Comparison of ENCODE assay signal across 8 cellular contexts in the genomic region with DNA sequence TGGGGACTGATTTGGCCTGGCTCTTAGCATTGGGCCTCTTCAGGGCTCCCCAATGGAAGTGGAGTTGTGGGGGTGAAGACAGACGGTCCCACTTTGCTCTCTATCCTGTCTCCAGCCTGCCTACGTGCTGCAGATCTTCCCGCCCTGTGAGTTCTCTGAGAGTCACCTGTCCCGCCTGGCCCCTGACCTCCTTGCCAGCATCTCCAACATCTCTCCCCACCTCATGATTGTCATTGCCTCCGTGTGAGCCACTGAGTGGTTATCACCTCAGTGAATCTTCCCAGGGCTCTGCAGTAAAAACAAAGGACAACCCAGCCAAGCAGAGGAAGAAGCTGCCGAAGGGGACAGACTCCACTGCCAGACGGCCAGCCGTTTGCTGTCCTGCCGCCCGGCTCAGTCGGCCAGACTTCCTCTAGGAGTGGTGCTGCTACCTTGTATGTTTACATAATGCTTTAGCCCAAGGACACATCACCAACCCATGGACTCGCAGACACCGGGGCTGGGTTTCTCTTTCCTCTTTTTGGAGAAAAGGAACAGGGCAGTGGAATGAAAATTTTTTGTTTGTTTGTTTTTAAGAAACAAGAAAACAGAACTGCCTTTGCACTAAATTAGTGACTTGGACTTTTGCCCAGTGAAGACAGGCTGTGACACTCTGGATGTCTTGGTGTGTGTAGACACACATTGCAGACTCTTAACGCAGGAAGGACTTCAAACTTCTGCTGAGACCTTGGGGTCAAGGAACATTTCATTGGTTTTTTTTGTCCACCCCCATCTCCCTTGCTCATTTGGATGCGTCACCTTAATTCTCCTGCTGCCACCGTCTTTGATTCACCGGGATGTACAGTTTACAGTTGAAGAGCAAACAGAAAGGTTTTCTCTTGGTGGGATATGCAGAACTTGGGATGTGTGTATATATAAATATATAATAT. TPM values are rescaled to one million over a fixed set of nuclear protein-coding genes. Genes with fewer than 3 reads are reported as not detected.
DNase-seq lines count a peak whose midpoint lies in the region; TF ChIP-seq lines count a peak whose summit lies in the region.

No MANE protein-coding gene starts in this region.

- H3K27ac ChIP-seq in CD4-positive, alpha-beta memory T cell (ENCODE audit: low read depth, low read length): no peak overlapping the region
- peak overlapping the region; percentile 52 to 94 for H3K27ac ChIP-seq in SK-N-SH (ENCODE audit: low read depth in 2 of 2, low read length in 1 of 2)
- peak overlapping the region; percentile 1 to 59 (median 47) for H3K27ac ChIP-seq in esophagus squamous epithelium
- peak overlapping the region; percentile 36 for H3K27ac ChIP-seq in parathyroid adenoma

- H3K4me3 Mint-ChIP-seq in CD4-positive, alpha-beta memory T cell: no peak overlapping the region

- peak; percentile 23; the same call in 1 of the 2 replicates for TF ChIP-seq RAD21 in SK-N-SH (IDR thresholded peaks at IDR 0.05; ENCODE audit: low read length)

- POLR2A ChIA-PET in CD4-positive, alpha-beta memory T cell (lab: Charles Lee; ENCODE audit: partially characterized antibody): no interaction called here
- POLR2A ChIA-PET in SK-N-SH (lab: Yijun Ruan, JAX): interaction anchor here (0.7 to 1.0 kb wide), 3 partner anchors 9 to 90 kb away, joined by 3 to 4 read pairs (median 4); no protein-coding TSS in a partner anchor
- POLR2A ChIA-PET in HEK293T (lab: Yijun Ruan, JAX): no interaction called here

- intact Hi-C loops in CD4-positive, alpha-beta memory T cell (cut with micrococcal nuclease): no loop called here
- intact Hi-C loops in esophagus squamous epithelium (cut with DNase I): no loop called here

- peaks cover 30% of the 10 kb centered on the region for H3F3A ChIP-seq in SK-N-SH (replicated peaks; ENCODE audit: insufficient read depth)

- TF ChIP-seq CTCF in SK-N-SH (IDR thresholded peaks at IDR 0.05): no peak
- no peak for TF ChIP-seq CTCF in esophagus squamous epithelium (IDR thresholded peaks at IDR 0.05)
- TF ChIP-seq CTCF in parathyroid adenoma (IDR thresholded peaks at IDR 0.05): no peak

- H3K9ac ChIP-seq in SK-N-SH (no peak overlapping the region), parathyroid adenoma (no peak overlapping the region)

- H3K9me2 ChIP-seq in SK-N-SH: no peaks in the 10 kb centered on the region

- no peaks in the 10 kb centered on the region for H3K9me3 ChIP-seq in CD4-positive, alpha-beta memory T cell (ENCODE audit: control insufficient read depth in 1 of 2, low read length in 2 of 2)
- H3K9me3 ChIP-seq in SK-N-SH: no peaks in the 10 kb centered on the region
- no peaks in the 10 kb centered on the region for H3K9me3 ChIP-seq in esophagus squamous epithelium
- no peaks in the 10 kb centered on the region for H3K9me3 ChIP-seq in parathyroid adenoma (ENCODE audit: control insufficient read depth, low read length)

- CTCF ChIA-PET in CD4-positive, alpha-beta memory T cell (lab: Charles Lee; ENCODE audit: partially characterized antibody): no interaction called here
- CTCF ChIA-PET in SK-N-SH (lab: Yijun Ruan, JAX): interaction anchor here (1.1 to 2.5 kb wide), 2 partner anchors 124 to 137 kb away, joined by 3 to 9 read pairs; no protein-coding TSS in a partner anchor
- CTCF ChIA-PET in HEK293T (lab: Yijun Ruan, JAX): no interaction called here

- no peaks in the 10 kb centered on the region for H3K27me3 ChIP-seq in CD4-positive, alpha-beta memory T cell (ENCODE audit: insufficient read depth, low read length)
- H3K27me3 ChIP-seq in SK-N-SH (ENCODE audit: insufficient read depth) (no peaks in the 10 kb centered on the region), esophagus squamous epithelium (no peaks in the 10 kb centered on the region), parathyroid adenoma (ENCODE audit: control insufficient read depth, insufficient read depth, low read length) (no peaks in the 10 kb centered on the region), H7 (ENCODE audit: control insufficient read depth, insufficient read depth, low read length) (no peaks in the 10 kb centered on the region)

- H3K4me1 Mint-ChIP-seq in CD4-positive, alpha-beta memory T cell: no peaks in the 10 kb centered on the region

- H3K9me3 Mint-ChIP-seq in CD4-positive, alpha-beta memory T cell: peaks cover 0 to 2% (median 0%) of the 10 kb centered on the region in 8 donors

- TF ChIP-seq EP300 in SK-N-SH (IDR thresholded peaks at IDR 0.05; ENCODE audit: borderline replicate concordance in 1 of 2, low read depth in 1 of 2, low read length in 1 of 2): peak in 1 of 2 experiments; percentile 46; a peak in 2 of 4 replicates

- no peak overlapping the region for H3K4me3 ChIP-seq in CD4-positive, alpha-beta memory T cell (ENCODE audit: low read length in 2 of 2)
- H3K4me3 ChIP-seq in SK-N-SH (ENCODE audit: low read depth in 2 of 2, low read length in 1 of 2) (no peak overlapping the region), esophagus squamous epithelium (no peak overlapping the region), parathyroid adenoma (ENCODE audit: low read depth, low read length) (no peak overlapping the region), H7 (ENCODE audit: insufficient read depth, low read depth, low read length) (no peak overlapping the region)

- no peak overlapping the region for H3K4me2 ChIP-seq in SK-N-SH
- H3K4me2 ChIP-seq in parathyroid adenoma (ENCODE audit: low read length): no peak overlapping the region

- H3K27me3 Mint-ChIP-seq in CD4-positive, alpha-beta memory T cell: no peaks in the 10 kb centered on the region

- no peaks in the 10 kb centered on the region for H4K20me1 ChIP-seq in SK-N-SH (ENCODE audit: insufficient read depth)

- H3K79me2 ChIP-seq in SK-N-SH (ENCODE audit: insufficient read depth): peaks cover 3% of the 10 kb centered on the region; the same call in 1 of the 2 replicates
- peaks cover 3% of the 10 kb centered on the region for H3K79me2 ChIP-seq in parathyroid adenoma

- WGBS in SK-N-SH (ENCODE audit: low lambda C conversion rate): 59% methylated on average over 17 of the region's 17 CpGs
- 57 to 75% methylated on average over 10 of the region's 17 CpGs for WGBS in esophagus squamous epithelium, 2 donors

- DNase-seq in CD4-positive, alpha-beta memory T cell: no peak
- peak; percentile 84 for DNase-seq in SK-N-SH
- DNase-seq in esophagus squamous epithelium (lab: John Stamatoyannopoulos, UW): no peak
- no peak for DNase-seq in H7
- DNase-seq in HCEC 1CT: no peak
- no peak for DNase-seq in HEK293T (ENCODE audit: extremely low spot score)
- DNase-seq in NCI-H2171 (lab: John Stamatoyannopoulos, UW): no peak

- no peak for TF ChIP-seq POLR2A in esophagus squamous epithelium (IDR thresholded peaks at IDR 0.05)

- peak overlapping the region in 6 of 7 donors; percentile 46 to 79 (median 66) for H3K27ac Mint-ChIP-seq in CD4-positive, alpha-beta memory T cell

- H3K36me3 Mint-ChIP-seq in CD4-positive, alpha-beta memory T cell: peaks cover 30 to 65% of the 10 kb centered on the region in 2 donors

- H3K4me1 ChIP-seq in CD4-positive, alpha-beta memory T cell (ENCODE audit: insufficient read depth, low read length): no peaks in the 10 kb centered on the region
- H3K4me1 ChIP-seq in SK-N-SH (ENCODE audit: control insufficient read depth in 1 of 2, insufficient read depth in 2 of 2, low read depth in 1 of 2, low read length in 1 of 2): peaks cover 0 to 54% of the 10 kb centered on the region in 2 experiments; a peak in 3 of 4 replicates
- H3K4me1 ChIP-seq in esophagus squamous epithelium: peaks cover 0 to 24% (median 5%) of the 10 kb centered on the region in 3 donors
- H3K4me1 ChIP-seq in parathyroid adenoma: peaks cover 6% of the 10 kb centered on the region

- peaks cover 68% of the 10 kb centered on the region for H3K36me3 ChIP-seq in CD4-positive, alpha-beta memory T cell (ENCODE audit: insufficient read depth, low read length)
- peaks cover 30 to 77% of the 10 kb centered on the region in 2 experiments for H3K36me3 ChIP-seq in SK-N-SH (replicated peaks in 1 of 2; ENCODE audit: control insufficient read depth in 1 of 2, insufficient read depth in 2 of 2, low read length in 1 of 2)
- H3K36me3 ChIP-seq in esophagus squamous epithelium: peaks cover 54 to 100% (median 82%) of the 10 kb centered on the region in 3 donors
- no peaks in the 10 kb centered on the region for H3K36me3 ChIP-seq in parathyroid adenoma (ENCODE audit: control insufficient read depth, insufficient read depth, low read length)
- H3K36me3 ChIP-seq in H7 (replicated peaks; ENCODE audit: control insufficient read depth, insufficient read depth, low read length): peaks cover 35% of the 10 kb centered on the region

- H2AFZ ChIP-seq in SK-N-SH (ENCODE audit: low read depth) (no peak overlapping the region), parathyroid adenoma (no peak overlapping the region)

TF ChIP-seq in SK-N-SH, 30 proteins besides CTCF, POLR2A, EP300 and RAD21 (continues in another document):
- TF ChIP-seq TCF12 (IDR thresholded peaks at IDR 0.05): no peak
- peak; percentile 12; the same call in 1 of the 2 replicates for TF ChIP-seq SMC3 (IDR thresholded peaks at IDR 0.05; ENCODE audit: low read depth, low read length)
- no peak for TF ChIP-seq RCOR1 (IDR thresholded peaks at IDR 0.05; ENCODE audit: low read length)
- no peak for TF ChIP-seq YY1 (IDR thresholded peaks at IDR 0.05; ENCODE audit: low read depth)
- peak; percentile 11 for TF ChIP-seq CHD2 (IDR thresholded peaks at IDR 0.05; ENCODE audit: low read length, partially characterized antibody)
- TF ChIP-seq, protein P1, sequence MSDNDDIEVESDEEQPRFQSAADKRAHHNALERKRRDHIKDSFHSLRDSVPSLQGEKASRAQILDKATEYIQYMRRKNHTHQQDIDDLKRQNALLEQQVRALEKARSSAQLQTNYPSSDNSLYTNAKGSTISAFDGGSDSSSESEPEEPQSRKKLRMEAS (IDR thresholded peaks at IDR 0.05; ENCODE audit: low read depth): no peak

TF ChIP-seq in HEK293T, 16 proteins besides CTCF, POLR2A, EP300 and RAD21 (continues in another document):
- no peak for TF ChIP-seq CTBP1 (IDR thresholded peaks at IDR 0.05; ENCODE audit: borderline replicate concordance)
- no peak for TF ChIP-seq BHLHE40 (IDR thresholded peaks at IDR 0.05; ENCODE audit: borderline replicate concordance)
- TF ChIP-seq FOXA1 (IDR thresholded peaks at IDR 0.05): no peak
- TF ChIP-seq LEF1 (IDR thresholded peaks at IDR 0.05; ENCODE audit: borderline replicate concordance): no peak
- TF ChIP-seq SP1 (IDR thresholded peaks at IDR 0.05): no peak
- no peak for TF ChIP-seq TARDBP (IDR thresholded peaks at IDR 0.05)
- TF ChIP-seq ELF4 (IDR thresholded peaks at IDR 0.05): no peak
- no peak for TF ChIP-seq FOXK2 (IDR thresholded peaks at IDR 0.05)
- TF ChIP-seq ARNT (IDR thresholded peaks at IDR 0.05): no peak
- no peak for TF ChIP-seq ZNF384 (IDR thresholded peaks at IDR 0.05)
- TF ChIP-seq FOXM1 (IDR thresholded peaks at IDR 0.05; ENCODE audit: borderline replicate concordance): no peak

RNA-seq across cellular contexts. Expression of a gene that starts 36.5 kb away (rescaled TPM):
- total RNA-seq in CD4-positive, alpha-beta memory T cell: 10 to 100 TPM; 52.6 to 61.0 TPM
- 10 to 100 TPM in 1 of 2 donors, 1 to 10 TPM in 1; 5.2 to 24.3 TPM for polyA plus RNA-seq in CD4-positive, alpha-beta memory T cell
- polyA plus RNA-seq in SK-N-SH (2012; rRNA removed): 54.1 and 56.4 TPM in 2 replicates
- polyA plus RNA-seq in SK-N-SH (2012; cell fraction: cytosol; rRNA removed): 13.7 and 23.4 TPM in 2 replicates
- polyA plus RNA-seq in SK-N-SH (2012; cell fraction: nucleus; rRNA removed): 205 and 268 TPM in 2 replicates
- 10 to 100 TPM; 19.1 to 33.1 (median 26.8) TPM for total RNA-seq in esophagus squamous epithelium
- 53.5 and 62.6 TPM in 2 replicates for total RNA-seq in H7 (2014; rRNA removed; shearing (Covaris generic))
